ENCODE assay signal across 18 cellular contexts in genomic region chr4:42636591-42636990, GRCh38. TPM values are rescaled to one million over a fixed set of nuclear protein-coding genes. Genes with fewer than 3 reads are reported as not detected.
DNase-seq lines count a peak whose midpoint lies in the region; ATAC-seq, FAIRE-seq and TF ChIP-seq lines count a peak whose summit lies in the region.
"Had no signal": no experiment of that assay in that cellular context is flagged by ENCODE, and none has a peak within 500 bp of the region (broad histone marks: within the 10 kb centered on the region; RNA-seq: fewer than 3 reads in every experiment).

No MANE protein-coding gene starts in this region.

- TF ChIP-seq POLR2A in GM12892 (IDR thresholded peaks at IDR 0.05; ENCODE audit: low read depth, low read length) = no peak
- no peak for TF ChIP-seq POLR2A in adrenal gland (IDR thresholded peaks at IDR 0.05)

- ATAC-seq in GM18858 (IDR thresholded peaks at IDR 0.05; ENCODE audit: unreplicated experiment) (no peak), GM21619 (IDR thresholded peaks at IDR 0.05; ENCODE audit: unreplicated experiment) (no peak)
- ATAC-seq: activated naive CD4-positive, alpha-beta T cell treated with anti-CD3 and anti-CD28 coated beads, Interleukin-2, amount 50 U/mL, for 72 hours; esophagus mucosa; left lung; Panc1; sciatic nerve had no signal

- no peaks in the 10 kb centered on the region for H3K36me3 ChIP-seq in adrenal gland (replicated peaks in 1 of 2)
- H3K36me3 ChIP-seq: left lung, thoracic aorta had no signal

- H3K4me1 ChIP-seq in adrenal gland (replicated peaks in 1 of 2) = peaks cover 0 to 8% of the 10 kb centered on the region in 2 donors

- H3K4me3 ChIP-seq in dorsolateral prefrontal cortex (peak overlapping the region in 17 of 59 donors; percentile 2 to 38 (median 15)), adrenal gland (no peak overlapping the region)
- H3K4me3 ChIP-seq: left lung, thoracic aorta had no signal

- intact Hi-C loops in dorsolateral prefrontal cortex (cut with DNase I) (no loop called here), adrenal gland (cut with DNase I) (no loop called here)

- FAIRE-seq in GM12892 (lab: Jason Lieb, UNC) = peak; percentile 84
- FAIRE-seq: TTC549 had no signal

- H3K9me3 ChIP-seq in adrenal gland (replicated peaks in 1 of 3) = no peaks in the 10 kb centered on the region
- H3K9me3 ChIP-seq: left lung, thoracic aorta had no signal

- WGBS in adrenal gland, 4 donors = 90 to 100% (median 92%) methylated on average over 3 to 4 of the region's 4 CpGs

- H3K27ac ChIP-seq in dorsolateral prefrontal cortex (peak overlapping the region in 57 of 59 donors; percentile 17 to 91 (median 73)), substantia nigra (ENCODE audit: low read depth, low read length, poor library complexity, severe bottlenecking) (peak overlapping the region; percentile 67), adrenal gland (no peak overlapping the region)
- H3K27ac ChIP-seq: left lung, thoracic aorta had no signal

- TF ChIP-seq CTCF in dorsolateral prefrontal cortex (IDR thresholded peaks at IDR 0.05 in 54 of 56, conservative IDR thresholded peaks at IDR 0.05 in 2 of 56; ENCODE audit: low read depth in 1 of 56, partially characterized antibody in 56 of 56) (no peak), adrenal gland (IDR thresholded peaks at IDR 0.05) (no peak)

- DNase-seq in GM12892 (ENCODE audit: insufficient read length) (no peak), NCI-H524 (lab: John Stamatoyannopoulos, UW) (peak; percentile 95 to 98), dorsolateral prefrontal cortex (no peak), substantia nigra (lab: John Stamatoyannopoulos, UW) (no peak), adrenal gland (no peak)
- DNase-seq: activated T-cell treated with anti-CD3 and anti-CD28 coated beads, Interleukin-2, amount 50 U/mL, for 1 hour; HFFc6; left lung; NCI-H748 treated with DMSO at 0.1 percent for 48 hours; stimulated activated CD4-positive, alpha-beta T cell treated with anti-CD3 and anti-CD28 coated beads, Interleukin-1b, Interleukin-23, amount 100 ng/mL, for 48 hours had no signal

- H3K27me3 ChIP-seq in dorsolateral prefrontal cortex = no peaks in the 10 kb centered on the region
- H3K27me3 ChIP-seq in adrenal gland = no peaks in the 10 kb centered on the region
- H3K27me3 ChIP-seq: left lung had no signal

RNA-seq across cellular contexts. Expression of gene ATP8A1, which starts 20.3 kb away (rescaled TPM):
- 53.0 TPM for polyA plus RNA-seq in GM12892 (2012; ENCODE audit: missing spikeins)
- 100 to 1,000 TPM in 119 of 120 experiments, 10 to 100 TPM in 1; 78.1 to 308 (median 175) TPM for total RNA-seq in dorsolateral prefrontal cortex
- total RNA-seq in adrenal gland = 10 to 100 TPM; 15.5 to 58.3 (median 32.8) TPM
- 10 to 100 TPM; 14.4 to 24.9 (median 15.6) TPM for polyA plus RNA-seq in adrenal gland

Comparison
In these comparisons a context has a peak if more than half of its experiments do, and no peak if none do; other contexts are left out.
1. DNase-seq: peak in NCI-H524 (2 of 2); none in GM12892 (single experiment), dorsolateral prefrontal cortex (0 of 10), substantia nigra (0 of 49) and adrenal gland (0 of 7).
2. H3K27ac ChIP-seq: peak in dorsolateral prefrontal cortex (57 of 59) and substantia nigra (single experiment); none in adrenal gland (0 of 5).